14 cellular contexts compared by ENCODE assay signal in genomic region chr19:44685877-44686276, GRCh38. TPM values are rescaled to one million over a fixed set of nuclear protein-coding genes. Genes with fewer than 3 reads are reported as not detected.
DNase-seq lines count a peak whose midpoint lies in the region; ATAC-seq and TF ChIP-seq lines count a peak whose summit lies in the region.
"Had no signal": no experiment of that assay in that cellular context is flagged by ENCODE, and none has a peak within 500 bp of the region (broad histone marks: within the 10 kb centered on the region; RNA-seq: fewer than 3 reads in every experiment).

No MANE protein-coding gene starts in this region.

- no peak overlapping the region for H3K4me3 Mint-ChIP-seq in H9
- no peak overlapping the region for H3K4me3 Mint-ChIP-seq in activated T-helper 1 cell treated with anti-CD3 and anti-CD28 coated beads, Interleukin-12 subunit alpha, Interleukin-12 subunit beta, Interleukin-2, Interleukin-4 antibody, amounts not matched to agents 30 ng/mL and 10 ng/mL and 1 ng/mL, durations not matched to agents 14 hours and 24 hours and 36 hours

- no peak overlapping the region for H2BK15ac ChIP-seq in H9 (ENCODE audit: low read depth, low read length)

- H3K14ac ChIP-seq in H9 (ENCODE audit: insufficient read depth, low read length): no peak overlapping the region

- H4K8ac ChIP-seq in H9 (replicated peaks; ENCODE audit: insufficient read length, low read depth, low read length): no peak overlapping the region

- no peak for TF ChIP-seq POLR2A in body of pancreas (IDR thresholded peaks at IDR 0.05)

- H3K18ac ChIP-seq in H9 (ENCODE audit: insufficient read length, low read depth, low read length): no peak overlapping the region

- DNase-seq in EH (ENCODE audit: low read depth) (peak; percentile 67), OCI-LY7 (ENCODE audit: low spot score) (no peak), epithelial cell of esophagus (ENCODE audit: low read depth) (peak; percentile 40), osteoblast (ENCODE audit: insufficient read length, low spot score, missing footprints) (peak; percentile 92), H9 (no peak), amniotic stem cell (lab: John Stamatoyannopoulos, UW) (no peak), body of pancreas (no peak)
- DNase-seq in activated T-helper 1 cell treated with anti-CD3 and anti-CD28 coated beads, Interleukin-12 subunit alpha, Interleukin-12 subunit beta, Interleukin-2, Interleukin-4 antibody, amounts not matched to agents 30 ng/mL and 10 ng/mL and 1 ng/mL, durations not matched to agents 14 hours and 24 hours and 36 hours (ENCODE audit: low spot score): no peak
- DNase-seq: GDM1, left ventricle myocardium superior, MM.1S, NCI-H526 treated with DMSO at 0.1 percent for 48 hours had no signal

- no peak overlapping the region for H3K27ac Mint-ChIP-seq in H9
- no peak overlapping the region for H3K27ac Mint-ChIP-seq in activated T-helper 1 cell treated with anti-CD3 and anti-CD28 coated beads, Interleukin-12 subunit alpha, Interleukin-12 subunit beta, Interleukin-2, Interleukin-4 antibody, amounts not matched to agents 30 ng/mL and 10 ng/mL and 1 ng/mL, durations not matched to agents 14 hours and 24 hours and 36 hours

- H2AK5ac ChIP-seq in H9 (ENCODE audit: insufficient read length, low read length): no peak overlapping the region

- H3K4me1 ChIP-seq in OCI-LY7 (ENCODE audit: insufficient read depth, low read length, poor library complexity, severe bottlenecking) (peaks cover 16% of the 10 kb centered on the region), osteoblast (ENCODE audit: insufficient read depth, low read length) (peaks cover 11% of the 10 kb centered on the region), H9 (ENCODE audit: insufficient read depth, low read length) (peaks cover 2% of the 10 kb centered on the region; the same call in 1 of the 2 replicates), body of pancreas (peaks cover 35% of the 10 kb centered on the region)

- H3K79me2 ChIP-seq in OCI-LY7 (ENCODE audit: insufficient read depth, low read depth, low read length): no peaks in the 10 kb centered on the region
- no peaks in the 10 kb centered on the region for H3K79me2 ChIP-seq in osteoblast (ENCODE audit: insufficient read depth, low read length)
- H3K79me2 ChIP-seq in H9 (ENCODE audit: insufficient read depth, low read length): no peaks in the 10 kb centered on the region

- no peak for ATAC-seq in body of pancreas

- H4K20me1 ChIP-seq in OCI-LY7 (ENCODE audit: insufficient read depth, low read length) (no peaks in the 10 kb centered on the region), osteoblast (ENCODE audit: insufficient read depth, low read length) (no peaks in the 10 kb centered on the region), H9 (ENCODE audit: control insufficient read depth, insufficient read depth, insufficient read length) (no peaks in the 10 kb centered on the region)

- H3K4me2 ChIP-seq in OCI-LY7 (ENCODE audit: low read length) (peak overlapping the region; percentile 45), osteoblast (ENCODE audit: insufficient read depth, low read length) (no peak overlapping the region), H9 (ENCODE audit: insufficient read depth, insufficient read length, low read length) (no peak overlapping the region)

- H3K36me3 Mint-ChIP-seq in H9 (ENCODE audit: insufficient read depth in 1 of 3, low read depth in 3 of 3): no peaks in the 10 kb centered on the region
- no peaks in the 10 kb centered on the region for H3K36me3 Mint-ChIP-seq in activated T-helper 1 cell treated with anti-CD3 and anti-CD28 coated beads, Interleukin-12 subunit alpha, Interleukin-12 subunit beta, Interleukin-2, Interleukin-4 antibody, amounts not matched to agents 30 ng/mL and 10 ng/mL and 1 ng/mL, durations not matched to agents 14 hours and 24 hours and 36 hours (ENCODE audit: low read depth)

- POLR2A ChIA-PET in OCI-LY7 (lab: Charles Lee): no interaction called here

- H3K9me3 ChIP-seq in OCI-LY7 (ENCODE audit: low read length) (no peaks in the 10 kb centered on the region), osteoblast (ENCODE audit: low read depth, low read length) (no peaks in the 10 kb centered on the region), H9 (ENCODE audit: control insufficient read depth, low read depth, low read length) (no peaks in the 10 kb centered on the region), body of pancreas (no peaks in the 10 kb centered on the region)
- H3K9me3 ChIP-seq: suprapubic skin had no signal

- no peak overlapping the region for H3K56ac ChIP-seq in H9 (ENCODE audit: insufficient read length, low read depth, low read length)

- no peak overlapping the region for H2BK12ac ChIP-seq in H9 (ENCODE audit: insufficient read length, low read depth, low read length)

- H4K91ac ChIP-seq in H9 (ENCODE audit: insufficient read length, low read depth, low read length): no peak overlapping the region

- no peak overlapping the region for H4K5ac ChIP-seq in H9 (ENCODE audit: insufficient read length, low read depth, low read length)

- H3K27ac ChIP-seq in OCI-LY7 (ENCODE audit: low read depth, low read length, poor library complexity, severe bottlenecking) (no peak overlapping the region), osteoblast (ENCODE audit: low read depth, low read length) (peak overlapping the region; percentile 89), H9 (ENCODE audit: insufficient read length, low read depth, low read length) (no peak overlapping the region), body of pancreas (peak overlapping the region in 1 of 4 donors; percentile 49)
- H3K27ac ChIP-seq: suprapubic skin had no signal

- intact Hi-C loops in OCI-LY7 (cut with micrococcal nuclease; ENCODE audit: unreplicated experiment) (no loop called here), body of pancreas (cut with DNase I) (no loop called here)
- intact Hi-C loops in activated T-helper 1 cell treated with anti-CD3 and anti-CD28 coated beads, Interleukin-12 subunit alpha, Interleukin-12 subunit beta, Interleukin-2, Interleukin-4 antibody, amounts not matched to agents 30 ng/mL and 10 ng/mL and 1 ng/mL, durations not matched to agents 14 hours and 24 hours and 36 hours (cut with micrococcal nuclease): no loop called here

- no peaks in the 10 kb centered on the region for H3K23me2 ChIP-seq in H9 (ENCODE audit: insufficient read length, low read depth, low read length, poor library complexity, severe bottlenecking)

- no peak overlapping the region for H3T11ph ChIP-seq in H9 (ENCODE audit: low read length)

- H3K79me1 ChIP-seq in H9 (ENCODE audit: insufficient read depth, low read depth, low read length, poor library complexity, severe bottlenecking): no peaks in the 10 kb centered on the region

- H3K9ac ChIP-seq in H9 (ENCODE audit: extremely low read depth, insufficient read length, low read length): no peak overlapping the region

- no peak overlapping the region for H3K23ac ChIP-seq in H9 (ENCODE audit: insufficient read length, low read depth, low read length)

- H2BK5ac ChIP-seq in H9 (ENCODE audit: insufficient read length, low read length): no peak overlapping the region

- BruUV-seq in OCI-LY7 (replicated peaks; lab: Mats Ljungman, UMichigan): no TSS peak

- H2BK20ac ChIP-seq in H9 (ENCODE audit: low read depth, low read length, poor library complexity, severe bottlenecking): no peak overlapping the region

- H3K27me3 ChIP-seq in osteoblast (ENCODE audit: insufficient read depth, low read length) (no peaks in the 10 kb centered on the region), H9 (ENCODE audit: insufficient read depth, low read length) (no peaks in the 10 kb centered on the region), body of pancreas (no peaks in the 10 kb centered on the region)
- H3K27me3 ChIP-seq: suprapubic skin had no signal

- H3K9me2 ChIP-seq in OCI-LY7 (ENCODE audit: insufficient read depth, low read length): no peaks in the 10 kb centered on the region

- no CpG with 5 or more reads among the region's 4 CpGs for WGBS in H9 (ENCODE audit: extremely low coverage, insufficient read length, low lambda C conversion rate)
- whole genome bisulfite sequencing in body of pancreas, 2 donors: 78 to 89% methylated on average over 4 of the region's 4 CpGs

- CTCF ChIA-PET in OCI-LY7 (lab: Charles Lee; ENCODE audit: unreplicated experiment): no interaction called here

- peaks cover 11% of the 10 kb centered on the region for H3K27me3 Mint-ChIP-seq in H9 (ENCODE audit: low read depth)
- peaks cover 9% of the 10 kb centered on the region for H3K27me3 Mint-ChIP-seq in activated T-helper 1 cell treated with anti-CD3 and anti-CD28 coated beads, Interleukin-12 subunit alpha, Interleukin-12 subunit beta, Interleukin-2, Interleukin-4 antibody, amounts not matched to agents 30 ng/mL and 10 ng/mL and 1 ng/mL, durations not matched to agents 14 hours and 24 hours and 36 hours (ENCODE audit: insufficient read depth)

- H3K4me3 ChIP-seq in OCI-LY7 (ENCODE audit: low read depth, low read length, poor library complexity, severe bottlenecking) (peak overlapping the region; percentile 6), epithelial cell of esophagus (ENCODE audit: low read length) (no peak overlapping the region), osteoblast (ENCODE audit: insufficient read depth, low read length) (no peak overlapping the region), body of pancreas (no peak overlapping the region)
- H3K4me3 ChIP-seq: suprapubic skin had no signal

- peaks cover 15 to 18% of the 10 kb centered on the region in 2 experiments for H3K4me1 Mint-ChIP-seq in H9
- H3K4me1 Mint-ChIP-seq in activated T-helper 1 cell treated with anti-CD3 and anti-CD28 coated beads, Interleukin-12 subunit alpha, Interleukin-12 subunit beta, Interleukin-2, Interleukin-4 antibody, amounts not matched to agents 30 ng/mL and 10 ng/mL and 1 ng/mL, durations not matched to agents 14 hours and 24 hours and 36 hours (ENCODE audit: low read depth): peaks cover 34% of the 10 kb centered on the region

- no peaks in the 10 kb centered on the region for H3K36me3 ChIP-seq in OCI-LY7 (ENCODE audit: insufficient read depth, low read length)
- H3K36me3 ChIP-seq in osteoblast (ENCODE audit: insufficient read depth, low read length): peaks cover 6% of the 10 kb centered on the region
- H3K36me3 ChIP-seq in body of pancreas (replicated peaks in 1 of 2; ENCODE audit: insufficient read depth in 1 of 2, low read depth in 2 of 2): no peaks in the 10 kb centered on the region

- H2AFZ ChIP-seq in OCI-LY7 (ENCODE audit: low read length) (peak overlapping the region; percentile 48), osteoblast (ENCODE audit: low read length) (no peak overlapping the region), H9 (ENCODE audit: low read length) (no peak overlapping the region)

- no peaks in the 10 kb centered on the region for H3K9me3 Mint-ChIP-seq in H9
- no peaks in the 10 kb centered on the region for H3K9me3 Mint-ChIP-seq in activated T-helper 1 cell treated with anti-CD3 and anti-CD28 coated beads, Interleukin-12 subunit alpha, Interleukin-12 subunit beta, Interleukin-2, Interleukin-4 antibody, amounts not matched to agents 30 ng/mL and 10 ng/mL and 1 ng/mL, durations not matched to agents 14 hours and 24 hours and 36 hours

- H2BK120ac ChIP-seq in H9 (ENCODE audit: low read depth, low read length, poor library complexity, severe bottlenecking): no peak overlapping the region

- no peak overlapping the region for H3K4ac ChIP-seq in H9 (ENCODE audit: low read depth, low read length)

- no peak for TF ChIP-seq CTCF in OCI-LY7 (conservative IDR thresholded peaks at IDR 0.05; ENCODE audit: low read length)
- TF ChIP-seq CTCF in epithelial cell of esophagus (IDR thresholded peaks at IDR 0.05; ENCODE audit: insufficient read depth, low read depth, low read length, missing control alignments): no peak
- TF ChIP-seq CTCF in osteoblast (IDR thresholded peaks at IDR 0.05; ENCODE audit: extremely low read depth, low read depth, low read length): no peak
- no peak for TF ChIP-seq CTCF in H9 (conservative IDR thresholded peaks at IDR 0.05)
- no peak for TF ChIP-seq CTCF in body of pancreas (IDR thresholded peaks at IDR 0.05)

RNA-seq across cellular contexts. Expression of gene CEACAM16, which starts 13.1 kb away (rescaled TPM):
- total RNA-seq in OCI-LY7 (2014; rRNA removed; shearing (Covaris generic)): not detected in 2 replicates
- total RNA-seq in OCI-LY7 (2022): not detected in 2 replicates
- total RNA-seq in osteoblast: under 0.01 TPM in 1 of 2 replicates, not detected in the other
- not detected in 2 replicates for total RNA-seq in H9 (2021)
- not detected in 2 replicates for total RNA-seq in activated T-helper 1 cell treated with anti-CD3 and anti-CD28 coated beads, Interleukin-12 subunit alpha, Interleukin-12 subunit beta, Interleukin-2, Interleukin-4 antibody, amounts not matched to agents 30 ng/mL and 10 ng/mL and 1 ng/mL, durations not matched to agents 14 hours and 24 hours and 36 hours
- 1 to 10 TPM in 1 of 2 donors, under 1 TPM in 1; 0.33 to 1.3 TPM for total RNA-seq in body of pancreas
- total RNA-seq: left ventricle myocardium superior; suprapubic skin; T-helper 2 cell treated with Interferon-gamma antibody and Interleukin-4, amounts not matched to agents 100 ng/mL and 5 ng/mL, for 36 hours had no signal

RNA-seq across cellular contexts. Expression of gene CEACAM19, which starts 14.6 kb away (rescaled TPM):
- not detected in 2 replicates for total RNA-seq in OCI-LY7 (2014; rRNA removed; shearing (Covaris generic))
- not detected in 2 replicates for total RNA-seq in OCI-LY7 (2022)
- 0.72 and 1.2 TPM in 2 replicates for total RNA-seq in osteoblast
- 3.5 and 4.6 TPM in 2 replicates for total RNA-seq in H9 (2021)
- total RNA-seq in activated T-helper 1 cell treated with anti-CD3 and anti-CD28 coated beads, Interleukin-12 subunit alpha, Interleukin-12 subunit beta, Interleukin-2, Interleukin-4 antibody, amounts not matched to agents 30 ng/mL and 10 ng/mL and 1 ng/mL, durations not matched to agents 14 hours and 24 hours and 36 hours: 1.1 and 1.3 TPM in 2 replicates
- 1 to 10 TPM; 3.9 to 5.3 TPM for total RNA-seq in body of pancreas

RNA-seq across cellular contexts. Expression of gene PVR, which starts 42.2 kb away (rescaled TPM):
- not detected in 2 replicates for total RNA-seq in OCI-LY7 (2014; rRNA removed; shearing (Covaris generic))
- total RNA-seq in OCI-LY7 (2022) (not detected in 2 replicates), osteoblast (50.1 and 53.6 TPM in 2 replicates), H9 (2021) (29.2 and 30.5 TPM in 2 replicates), body of pancreas (10 to 100 TPM; 36.8 to 55.4 TPM)
- 19.3 and 20.6 TPM in 2 replicates for total RNA-seq in activated T-helper 1 cell treated with anti-CD3 and anti-CD28 coated beads, Interleukin-12 subunit alpha, Interleukin-12 subunit beta, Interleukin-2, Interleukin-4 antibody, amounts not matched to agents 30 ng/mL and 10 ng/mL and 1 ng/mL, durations not matched to agents 14 hours and 24 hours and 36 hours

Comparison
In these comparisons a context has a peak if more than half of its experiments do, and no peak if none do; other contexts are left out.
1. DNase-seq: peak in EH (single experiment), epithelial cell of esophagus (single experiment) and osteoblast (single experiment); none in OCI-LY7 (single experiment), H9 (single experiment), amniotic stem cell (single experiment), activated T-helper 1 cell treated with anti-CD3 and anti-CD28 coated beads, Interleukin-12 subunit alpha, Interleukin-12 subunit beta, Interleukin-2, Interleukin-4 antibody, amounts not matched to agents 30 ng/mL and 10 ng/mL and 1 ng/mL, durations not matched to agents 14 hours and 24 hours and 36 hours (single experiment) and body of pancreas (0 of 4).
2. RNA of gene PVR, which starts 42.2 kb away (total RNA-seq): 36.8 to 55.4 TPM in body of pancreas, 50.1 to 53.6 TPM in osteoblast, 29.2 to 30.5 TPM in H9 and 19.3 to 20.6 TPM in activated T-helper 1 cell treated with anti-CD3 and anti-CD28 coated beads, Interleukin-12 subunit alpha, Interleukin-12 subunit beta, Interleukin-2, Interleukin-4 antibody, amounts not matched to agents 30 ng/mL and 10 ng/mL and 1 ng/mL, durations not matched to agents 14 hours and 24 hours and 36 hours; not detected in OCI-LY7; every median in the first group is over 10 times any median in the second.